In the genomic region with DNA sequence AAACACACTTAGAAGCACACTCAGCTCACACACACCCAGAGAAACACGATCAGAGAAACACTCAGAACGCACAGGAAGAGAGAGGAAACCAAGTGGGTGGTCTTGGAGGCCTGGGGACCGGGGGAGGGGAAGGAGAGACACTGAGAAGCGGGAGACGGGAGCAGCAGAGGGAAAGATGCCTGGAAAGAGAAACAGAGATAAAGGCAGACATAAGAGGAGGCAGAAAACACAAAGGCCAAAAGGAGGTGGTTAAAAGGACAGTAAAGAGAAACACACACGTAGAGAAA, we compare ENCODE assay signal across 12 cellular contexts. TPM values are rescaled to one million over a fixed set of nuclear protein-coding genes. Genes with fewer than 3 reads are reported as not detected.
DNase-seq lines count a peak whose midpoint lies in the region; ATAC-seq and TF ChIP-seq lines count a peak whose summit lies in the region.
"Had no signal": no experiment of that assay in that cellular context is flagged by ENCODE, and none has a peak within 500 bp of the region (broad histone marks: within the 10 kb centered on the region; RNA-seq: fewer than 3 reads in every experiment).

No MANE protein-coding gene starts in this region.

- H2AFZ ChIP-seq in GM23248, result peak overlapping the region; percentile 97

- H3K27ac ChIP-seq in GM23248, result 0 out of 2 replicates have a peak overlapping the region, but pooled peaks have one; percentile 45

- no peak for ATAC-seq in activated naive CD8-positive, alpha-beta T cell treated with anti-CD3 and anti-CD28 coated beads, Interleukin-2, amount 50 U/mL, for 24 hours
- no peak for ATAC-seq in HG02870 (IDR thresholded peaks at IDR 0.05; ENCODE audit: unreplicated experiment)
- no peak for ATAC-seq in activated CD8-positive, alpha-beta memory T cell treated with anti-CD3 and anti-CD28 coated beads, Interleukin-2, amount 10 ng/mL, durations not matched to agents 7 days and 5 days

- no peaks in the 10 kb centered on the region for H3K36me3 Mint-ChIP-seq in activated naive CD8-positive, alpha-beta T cell treated with anti-CD3 and anti-CD28 coated beads, Interleukin-2, amount 50 U/mL, for 24 hours (ENCODE audit: low read depth)
- H3K36me3 Mint-ChIP-seq in activated CD8-positive, alpha-beta memory T cell treated with anti-CD3 and anti-CD28 coated beads, Interleukin-2, amount 10 ng/mL, durations not matched to agents 7 days and 5 days, result no peaks in the 10 kb centered on the region

- no peaks in the 10 kb centered on the region for H4K20me1 ChIP-seq in GM23248 (ENCODE audit: insufficient read depth)

- no peaks in the 10 kb centered on the region for H3K9me2 ChIP-seq in GM23248 (ENCODE audit: insufficient read depth)

- H3K9me3 Mint-ChIP-seq in activated naive CD8-positive, alpha-beta T cell treated with anti-CD3 and anti-CD28 coated beads, Interleukin-2, amount 50 U/mL, for 24 hours, result no peaks in the 10 kb centered on the region
- no peaks in the 10 kb centered on the region for H3K9me3 Mint-ChIP-seq in activated CD8-positive, alpha-beta memory T cell treated with anti-CD3 and anti-CD28 coated beads, Interleukin-2, amount 10 ng/mL, durations not matched to agents 7 days and 5 days (ENCODE audit: low read depth)
- H3K9me3 Mint-ChIP-seq: T-helper 1 cell treated with Interleukin-12 subunit alpha and Interleukin-12 subunit beta and Interleukin-4 antibody, amounts not matched to agents 30 μg/mL and 1 μg/mL, for 36 hours had no signal

- no peak overlapping the region for H3K27ac Mint-ChIP-seq in activated naive CD8-positive, alpha-beta T cell treated with anti-CD3 and anti-CD28 coated beads, Interleukin-2, amount 50 U/mL, for 24 hours
- H3K27ac Mint-ChIP-seq in activated CD8-positive, alpha-beta memory T cell treated with anti-CD3 and anti-CD28 coated beads, Interleukin-2, amount 10 ng/mL, durations not matched to agents 7 days and 5 days, result no peak overlapping the region
- H3K27ac Mint-ChIP-seq: T-helper 1 cell treated with Interleukin-12 subunit alpha and Interleukin-12 subunit beta and Interleukin-4 antibody, amounts not matched to agents 30 μg/mL and 1 μg/mL, for 36 hours had no signal

- H3K4me3 Mint-ChIP-seq in activated naive CD8-positive, alpha-beta T cell treated with anti-CD3 and anti-CD28 coated beads, Interleukin-2, amount 50 U/mL, for 24 hours, result no peak overlapping the region
- no peak overlapping the region for H3K4me3 Mint-ChIP-seq in activated CD8-positive, alpha-beta memory T cell treated with anti-CD3 and anti-CD28 coated beads, Interleukin-2, amount 10 ng/mL, durations not matched to agents 7 days and 5 days
- H3K4me3 Mint-ChIP-seq: T-helper 1 cell treated with Interleukin-12 subunit alpha and Interleukin-12 subunit beta and Interleukin-4 antibody, amounts not matched to agents 30 μg/mL and 1 μg/mL, for 36 hours had no signal

- no peak for TF ChIP-seq CTCF in astrocyte of the spinal cord (IDR thresholded peaks at IDR 0.05; ENCODE audit: low read depth, low read length)

- H3F3A ChIP-seq in GM23248 (ENCODE audit: insufficient read depth), result peaks cover 6% of the 10 kb centered on the region

- H3K4me1 ChIP-seq in GM23248 (ENCODE audit: insufficient read depth) (peaks cover 14% of the 10 kb centered on the region; the same call in 1 of the 2 replicates), skeletal muscle satellite cell (ENCODE audit: control insufficient read depth, insufficient read depth, low read length) (peaks cover 20% of the 10 kb centered on the region)

- H3K4me2 ChIP-seq in GM23248 (ENCODE audit: unreplicated experiment) (peak overlapping the region; percentile 96), skeletal muscle satellite cell (ENCODE audit: low read length) (peak overlapping the region; percentile 91)

- peaks cover 43% of the 10 kb centered on the region for H3K27me3 Mint-ChIP-seq in activated naive CD8-positive, alpha-beta T cell treated with anti-CD3 and anti-CD28 coated beads, Interleukin-2, amount 50 U/mL, for 24 hours
- H3K27me3 Mint-ChIP-seq in activated CD8-positive, alpha-beta memory T cell treated with anti-CD3 and anti-CD28 coated beads, Interleukin-2, amount 10 ng/mL, durations not matched to agents 7 days and 5 days, result peaks cover 60% of the 10 kb centered on the region

- H3K9ac ChIP-seq in GM23248 (peak overlapping the region; percentile 95), skeletal muscle satellite cell (ENCODE audit: low read depth, low read length) (peak overlapping the region; percentile 89)

- DNase-seq in GM23248 (peak; percentile 34), astrocyte of the spinal cord (ENCODE audit: low read depth, low spot score) (no peak), islet precursor cell (peak; percentile 72), DMS79 (lab: John Stamatoyannopoulos, UW) (no peak)
- DNase-seq in activated naive CD8-positive, alpha-beta T cell treated with anti-CD3 and anti-CD28 coated beads, Interleukin-2, amount 50 U/mL, for 24 hours, result no peak
- DNase-seq in activated CD8-positive, alpha-beta memory T cell treated with anti-CD3 and anti-CD28 coated beads, Interleukin-2, amount 10 ng/mL, durations not matched to agents 7 days and 5 days, result no peak
- DNase-seq: effector memory CD4-positive, alpha-beta T cell; GDM1; stimulated activated CD4-positive, alpha-beta T cell treated with anti-CD3 and anti-CD28 coated beads, Interleukin-4, amount 100 ng/mL, for 1 hour had no signal

- H3K9me3 ChIP-seq in GM23248 (ENCODE audit: low read depth), result no peaks in the 10 kb centered on the region
- no peaks in the 10 kb centered on the region for H3K9me3 ChIP-seq in skeletal muscle satellite cell (replicated peaks; ENCODE audit: low read length)

- no peaks in the 10 kb centered on the region for H3K4me1 Mint-ChIP-seq in activated naive CD8-positive, alpha-beta T cell treated with anti-CD3 and anti-CD28 coated beads, Interleukin-2, amount 50 U/mL, for 24 hours
- peaks cover 4% of the 10 kb centered on the region for H3K4me1 Mint-ChIP-seq in activated CD8-positive, alpha-beta memory T cell treated with anti-CD3 and anti-CD28 coated beads, Interleukin-2, amount 10 ng/mL, durations not matched to agents 7 days and 5 days

- H3K36me3 ChIP-seq in GM23248 (ENCODE audit: low read depth) (peaks cover 8% of the 10 kb centered on the region; the same call in 1 of the 2 replicates), skeletal muscle satellite cell (ENCODE audit: insufficient read depth, low read length) (peaks cover 14% of the 10 kb centered on the region)

- in situ Hi-C loops in GM23248 (cut with MboI), result no loop called here
- in situ Hi-C loops in astrocyte of the spinal cord (cut with HindIII; ENCODE audit: low sequenced_read_pairs), result no loop called here

- H3K4me3 ChIP-seq in GM23248, result peak overlapping the region; percentile 85
- peak overlapping the region; percentile 55 for H3K4me3 ChIP-seq in astrocyte of the spinal cord (ENCODE audit: low read depth, low read length)
- peak overlapping the region; percentile 76 for H3K4me3 ChIP-seq in skeletal muscle satellite cell (ENCODE audit: low read length)

- H3K79me2 ChIP-seq in GM23248 (ENCODE audit: insufficient read depth), result peaks cover 19% of the 10 kb centered on the region

- CTCF ChIA-PET in activated CD8-positive, alpha-beta memory T cell treated with anti-CD3 and anti-CD28 coated beads, Interleukin-2, amount 10 ng/mL, durations not matched to agents 7 days and 5 days (lab: Charles Lee), result interaction anchor here (1.1 to 2.3 kb wide), 8 partner anchors 8 to 146 kb away, joined by 3 to 8 read pairs (median 6); a partner anchor contains a TSS

- WGBS in GM23248 (ENCODE audit: low coverage in 1 of 2, low lambda C conversion rate in 2 of 2, missing lambda C conversion rate in 2 of 2), 2 experiments, result 23 to 28% methylated on average over 6 of the region's 6 CpGs

- H3K27me3 ChIP-seq in GM23248 (replicated peaks; ENCODE audit: insufficient read depth) (no peaks in the 10 kb centered on the region), skeletal muscle satellite cell (ENCODE audit: control insufficient read depth, insufficient read depth, low read length) (no peaks in the 10 kb centered on the region)

RNA-seq across cellular contexts. Expression of a gene that starts 1.3 kb away (rescaled TPM):
- 143 and 148 TPM in 2 replicates for total RNA-seq in GM23248 (2014; rRNA removed; shearing (Covaris generic))
- 153 and 157 TPM in 2 replicates for polyA plus RNA-seq in GM23248 (2016; fragmentation: Nextera tagmentation; extraction: Ambion mirVana)
- total RNA-seq in skeletal muscle satellite cell (2012; rRNA removed), result 16.2 and 52.9 TPM in 2 replicates
- 1 to 10 TPM in 1 of 2 experiments, under 1 TPM in 1; 0.35 to 1.2 TPM for total RNA-seq in activated CD8-positive, alpha-beta memory T cell treated with anti-CD3 and anti-CD28 coated beads, Interleukin-2, amount 10 ng/mL, durations not matched to agents 7 days and 5 days

RNA-seq across cellular contexts. Expression of a gene that starts 52.3 kb away (rescaled TPM):
- total RNA-seq in GM23248 (2014; rRNA removed; shearing (Covaris generic)), result 99.5 and 103 TPM in 2 replicates
- 54.1 and 54.5 TPM in 2 replicates for polyA plus RNA-seq in GM23248 (2016; fragmentation: Nextera tagmentation; extraction: Ambion mirVana)
- total RNA-seq in skeletal muscle satellite cell (2012; rRNA removed), result 5.8 and 14.6 TPM in 2 replicates
- total RNA-seq in activated CD8-positive, alpha-beta memory T cell treated with anti-CD3 and anti-CD28 coated beads, Interleukin-2, amount 10 ng/mL, durations not matched to agents 7 days and 5 days, result 10 to 100 TPM in 1 of 2 experiments, 1 to 10 TPM in 1; 8.4 to 12.2 TPM

Comparison
In these comparisons a context has a peak if more than half of its experiments do, and no peak if none do; other contexts are left out.
1. DNase-seq: peak in GM23248 (single experiment) and islet precursor cell (single experiment); none in astrocyte of the spinal cord (single experiment), activated naive CD8-positive, alpha-beta T cell treated with anti-CD3 and anti-CD28 coated beads, Interleukin-2, amount 50 U/mL, for 24 hours (single experiment), DMS79 (single experiment) and activated CD8-positive, alpha-beta memory T cell treated with anti-CD3 and anti-CD28 coated beads, Interleukin-2, amount 10 ng/mL, durations not matched to agents 7 days and 5 days (single experiment).
2. RNA of a gene that starts 1.3 kb away (total RNA-seq): 143 to 148 TPM in GM23248; 0.35 to 1.2 TPM in activated CD8-positive, alpha-beta memory T cell treated with anti-CD3 and anti-CD28 coated beads, Interleukin-2, amount 10 ng/mL, durations not matched to agents 7 days and 5 days; every median in the first group is over 10 times any median in the second.
3. Peak in every context shown above with its lines, with median percentiles within 50 percentile points of each other: H3K4me3 ChIP-seq.